Comparison of ENCODE assay signal across 27 cellular contexts in genomic region chrX:14702145-14702544, GRCh38.
"Had no signal": no experiment of that assay in that cellular context is flagged by ENCODE, and none has a peak within 500 bp of the region (broad histone marks: within the 10 kb centered on the region; RNA-seq: fewer than 3 reads in every experiment).

No MANE protein-coding gene starts in this region.

- ATAC-seq: stimulated activated effector memory CD8-positive, alpha-beta T cell treated with anti-CD3 and anti-CD28 coated beads, Interleukin-12 subunit alpha, Interleukin-12 subunit beta, amount 100 ng/mL, for 72 hours; stimulated activated memory B cell treated with anti-CD40 and anti-IgM and Interleukin-4, amounts not matched to agents 10 μg/mL and 1 μg/mL and 100 μg/mL, for 72 hours; stimulated activated naive B cell treated with anti-CD40 and anti-IgM and Interleukin-4, amounts not matched to agents 10 μg/mL and 1 μg/mL and 100 μg/mL, for 72 hours; stimulated activated naive CD8-positive, alpha-beta T cell treated with anti-CD3 and anti-CD28 coated beads, Interleukin-15, amount 100 ng/mL, for 72 hours; stimulated activated naive CD8-positive, alpha-beta T cell treated with anti-CD3 and anti-CD28 coated beads, Interleukin-15, Interleukin-2, amounts not matched to agents 100 U/mL and 50 U/mL, for 24 hours; upper lobe of right lung had no signal

- H3K9me3 ChIP-seq: stomach, suprapubic skin, testis, thoracic aorta, thyroid gland, tibial artery, tibial nerve, transverse colon, upper lobe of left lung, upper lobe of right lung, uterus, vagina had no signal

- H3K4me1 ChIP-seq: stomach, suprapubic skin, testis, thyroid gland, tibial artery, tibial nerve, transverse colon, upper lobe of left lung, upper lobe of right lung, uterus, vagina had no signal

- H3K36me3 ChIP-seq: stomach, suprapubic skin, thoracic aorta, thyroid gland, tibial artery, tibial nerve, transverse colon, upper lobe of left lung, upper lobe of right lung, uterus, vagina had no signal

- H3K27me3 ChIP-seq: stomach, suprapubic skin, testis, thyroid gland, tibial artery, tibial nerve, transverse colon, upper lobe of left lung, upper lobe of right lung, uterus, vagina had no signal

- FAIRE-seq: urothelium cell line had no signal

- DNase-seq: stimulated activated CD4-positive, alpha-beta T cell treated with anti-CD3 and anti-CD28 coated beads, Interleukin-2, amount 100 ng/mL, for 48 hours; stimulated activated CD4-positive, alpha-beta T cell treated with anti-CD3 and anti-CD28 coated beads, Interleukin-4, amount 100 ng/mL, for 1 hour; stimulated activated CD4-positive, alpha-beta T cell treated with anti-CD3 and anti-CD28 coated beads, Interleukin-4, amount 100 ng/mL, for 24 hours; stimulated activated CD4-positive, alpha-beta T cell treated with anti-CD3 and anti-CD28 coated beads, Interleukin-4, amount 100 ng/mL, for 4 hours; stimulated activated CD8-positive, alpha-beta memory T cell treated with anti-CD3 and anti-CD28 coated beads, Interleukin-4, amount 100 ng/mL, for 48 hours; stimulated activated naive B cell treated with anti-CD40 and anti-IgM and Interleukin-4, amounts not matched to agents 10 μg/mL and 1 μg/mL and 100 μg/mL, for 72 hours; stimulated activated naive CD4-positive, alpha-beta T cell; stimulated activated naive CD4-positive, alpha-beta T cell treated with Interleukin-2 at 50 U/mL for 16 hours; stimulated activated naive CD8-positive, alpha-beta T cell treated with anti-CD3 and anti-CD28 coated beads, Interleukin-15, amount 100 ng/mL, for 72 hours; stimulated activated naive CD8-positive, alpha-beta T cell treated with anti-CD3 and anti-CD28 coated beads, Interleukin-15, Interleukin-2, amounts not matched to agents 100 U/mL and 50 U/mL, for 24 hours; stomach; substantia nigra; testis; thyroid gland; tibial artery; transverse colon; trophoblast cell; upper lobe of left lung; upper lobe of right lung; uterus had no signal

- H3K27ac ChIP-seq: stomach, suprapubic skin, testis, thoracic aorta, thyroid gland, tibial artery, tibial nerve, transverse colon, upper lobe of left lung, upper lobe of right lung, uterus, vagina had no signal

- H3K4me3 ChIP-seq: stomach, suprapubic skin, testis, thoracic aorta, thyroid gland, tibial artery, tibial nerve, transverse colon, upper lobe of left lung, upper lobe of right lung, uterus, vagina had no signal
